Comparison of ENCODE assay signal across 1 cellular context in genomic region chr14:76941544-76942287, GRCh38.
TF ChIP-seq lines count a peak whose summit lies in the region.

No MANE protein-coding gene starts in this region.

TF ChIP-seq in IMR-90, 13 proteins besides CTCF, POLR2A, EP300 and RAD21:
- TF ChIP-seq BHLHE40 (IDR thresholded peaks at IDR 0.05; ENCODE audit: low read depth, low read length) (no peak), RFX5 (IDR thresholded peaks at IDR 0.05; ENCODE audit: low read depth, low read length) (no peak), CEBPB (IDR thresholded peaks at IDR 0.05; ENCODE audit: low read depth, low read length) (no peak), CHD1 (IDR thresholded peaks at IDR 0.05; ENCODE audit: low read depth, low read length) (no peak), MXI1 (IDR thresholded peaks at IDR 0.05; ENCODE audit: borderline replicate concordance, low read depth, low read length) (no peak), SMC3 (IDR thresholded peaks at IDR 0.05; ENCODE audit: low read depth, low read length) (no peak), RCOR1 (IDR thresholded peaks at IDR 0.05; ENCODE audit: insufficient replicate concordance, low read length) (no peak), MAZ (IDR thresholded peaks at IDR 0.05; ENCODE audit: borderline replicate concordance, low read depth, low read length) (no peak), MAFK (IDR thresholded peaks at IDR 0.05; ENCODE audit: low read depth, low read length) (no peak), FOS (IDR thresholded peaks at IDR 0.05; ENCODE audit: low read depth, low read length) (no peak), NFE2L2 (IDR thresholded peaks at IDR 0.05; ENCODE audit: low read depth, low read length) (no peak)
- TF ChIP-seq, protein P1, sequence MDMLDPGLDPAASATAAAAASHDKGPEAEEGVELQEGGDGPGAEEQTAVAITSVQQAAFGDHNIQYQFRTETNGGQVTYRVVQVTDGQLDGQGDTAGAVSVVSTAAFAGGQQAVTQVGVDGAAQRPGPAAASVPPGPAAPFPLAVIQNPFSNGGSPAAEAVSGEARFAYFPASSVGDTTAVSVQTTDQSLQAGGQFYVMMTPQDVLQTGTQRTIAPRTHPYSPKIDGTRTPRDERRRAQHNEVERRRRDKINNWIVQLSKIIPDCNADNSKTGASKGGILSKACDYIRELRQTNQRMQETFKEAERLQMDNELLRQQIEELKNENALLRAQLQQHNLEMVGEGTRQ (IDR thresholded peaks at IDR 0.05; ENCODE audit: low read depth, low read length), result no peak
- TF ChIP-seq, protein P2, sequence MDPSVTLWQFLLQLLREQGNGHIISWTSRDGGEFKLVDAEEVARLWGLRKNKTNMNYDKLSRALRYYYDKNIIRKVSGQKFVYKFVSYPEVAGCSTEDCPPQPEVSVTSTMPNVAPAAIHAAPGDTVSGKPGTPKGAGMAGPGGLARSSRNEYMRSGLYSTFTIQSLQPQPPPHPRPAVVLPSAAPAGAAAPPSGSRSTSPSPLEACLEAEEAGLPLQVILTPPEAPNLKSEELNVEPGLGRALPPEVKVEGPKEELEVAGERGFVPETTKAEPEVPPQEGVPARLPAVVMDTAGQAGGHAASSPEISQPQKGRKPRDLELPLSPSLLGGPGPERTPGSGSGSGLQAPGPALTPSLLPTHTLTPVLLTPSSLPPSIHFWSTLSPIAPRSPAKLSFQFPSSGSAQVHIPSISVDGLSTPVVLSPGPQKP (IDR thresholded peaks at IDR 0.05; ENCODE audit: borderline replicate concordance, low read depth, low read length), result no peak
